ENCODE assay signal across 18 cellular contexts in the genomic region with DNA sequence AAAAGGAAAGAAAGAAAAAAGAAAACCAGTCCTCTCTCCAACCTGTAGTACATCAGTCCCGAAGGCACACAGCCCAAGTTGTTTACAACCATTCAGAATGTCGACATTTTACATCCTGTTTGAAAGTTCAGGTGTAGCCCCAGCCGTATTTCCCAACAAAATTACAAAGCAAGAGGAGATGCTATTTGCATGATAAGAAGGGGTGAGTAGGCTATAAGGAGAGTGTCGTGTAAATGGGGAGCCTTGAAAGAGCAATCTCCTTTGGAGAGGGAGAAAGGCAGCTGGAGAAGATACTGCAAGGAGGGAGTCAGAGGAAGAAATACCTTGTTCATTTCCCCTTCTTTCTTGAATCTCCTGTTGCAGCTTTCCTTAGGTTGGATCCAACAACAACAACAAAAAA. TPM values are rescaled to one million over a fixed set of nuclear protein-coding genes. Genes with fewer than 3 reads are reported as not detected.
A peak's percentile ranks its signal among the peaks of the same experiment; 100 is the strongest.
DNase-seq lines count a peak whose midpoint lies in the region; ATAC-seq, FAIRE-seq and TF ChIP-seq lines count a peak whose summit lies in the region.
"Had no signal": no experiment of that assay in that cellular context is flagged by ENCODE, and none has a peak within 500 bp of the region (broad histone marks: within the 10 kb centered on the region; RNA-seq: fewer than 3 reads in every experiment).

No MANE protein-coding gene starts in this region.

- intact Hi-C loops in IMR-90 (cut with micrococcal nuclease) = no loop called here
- intact Hi-C loops in ovary (cut with DNase I) = no loop called here

- H2BK20ac ChIP-seq in IMR-90 (ENCODE audit: low read depth, low read length) = peak overlapping the region; percentile 18; the same call in 1 of the 2 replicates
- H2BK20ac ChIP-seq in H1 (ENCODE audit: low read length) = no peak overlapping the region

- H3K18ac ChIP-seq in IMR-90 (ENCODE audit: low read depth, low read length) (no peak overlapping the region), H1 (ENCODE audit: extremely low read depth, low read length) (no peak overlapping the region; the same call in 1 of the 2 replicates)

- no peak overlapping the region for H3K56ac ChIP-seq in IMR-90 (ENCODE audit: extremely low read depth, insufficient read depth, low read length)
- H3K56ac ChIP-seq in H1 (replicated peaks; ENCODE audit: insufficient read length, low read depth, low read length) = no peak overlapping the region

- H2BK120ac ChIP-seq in IMR-90 (ENCODE audit: low read depth, low read length) (no peak overlapping the region), H1 (replicated peaks; ENCODE audit: low read depth, low read length) (no peak overlapping the region)

- no peak overlapping the region for H3K4ac ChIP-seq in IMR-90 (ENCODE audit: low read depth, low read length)
- H3K4ac ChIP-seq in H1 (replicated peaks; ENCODE audit: insufficient read length, low read depth, low read length) = no peak overlapping the region

- H3K27me3 Mint-ChIP-seq in GM23338 (ENCODE audit: insufficient read depth, low read depth, poor library complexity) = peaks cover 9% of the 10 kb centered on the region

- H3K4me2 ChIP-seq in GM23338 (peak overlapping the region; percentile 30), IMR-90 (ENCODE audit: low read depth, low read length) (no peak overlapping the region), H1 (ENCODE audit: insufficient read depth in 1 of 2, low read depth in 2 of 2, low read length in 2 of 2) (peak overlapping the region; percentile 23 to 53; a peak in 3 of 4 replicates), GM23248 (ENCODE audit: unreplicated experiment) (no peak overlapping the region)

- no peaks in the 10 kb centered on the region for H3K9me3 ChIP-seq in IMR-90 (ENCODE audit: control insufficient read depth, insufficient read depth, low read length)
- no peaks in the 10 kb centered on the region for H3K9me3 ChIP-seq in H1 (ENCODE audit: insufficient read depth in 2 of 2, low read depth in 1 of 2, low read length in 1 of 2)
- H3K9me3 ChIP-seq in iPS-20b (ENCODE audit: insufficient read depth, low read depth, low read length) = no peaks in the 10 kb centered on the region
- H3K9me3 ChIP-seq in GM23248 (ENCODE audit: low read depth) = no peaks in the 10 kb centered on the region
- H3K9me3 ChIP-seq in ovary = no peaks in the 10 kb centered on the region
- H3K9me3 ChIP-seq: HAP-1 had no signal

- no peak overlapping the region for H2AK5ac ChIP-seq in IMR-90 (ENCODE audit: low read depth, low read length)
- H2AK5ac ChIP-seq in H1 (ENCODE audit: low read depth, low read length) = no peak overlapping the region

- WGBS in IMR-90 (ENCODE audit: extremely low coverage in 2 of 2, insufficient read length in 1 of 2), 2 experiments = 40% methylated on average over 1 of the region's 4 CpGs; no CpG with 5 or more reads in 1 of the 2 experiments
- WGBS in H1 (ENCODE audit: extremely low coverage in 1 of 2, insufficient coverage in 1 of 2, insufficient read length in 1 of 2, insufficient replicate concordance in 2 of 2, low coverage in 1 of 2, low lambda C conversion rate in 2 of 2, missing lambda C conversion rate in 1 of 2), 2 experiments = 20% methylated on average over 4 of the region's 4 CpGs; no CpG with 5 or more reads in 1 of the 2 experiments
- WGBS in GM23248 (ENCODE audit: low coverage in 1 of 2, low lambda C conversion rate in 2 of 2, missing lambda C conversion rate in 2 of 2), 2 experiments = 45 to 64% methylated on average over 4 of the region's 4 CpGs
- WGBS in ovary, 3 donors = 60 to 65% (median 60%) methylated on average over 4 of the region's 4 CpGs

- CTCF ChIA-PET in IMR-90 (lab: Yijun Ruan, JAX) = no interaction called here
- CTCF ChIA-PET in H1 (lab: Charles Lee; ENCODE audit: partially characterized antibody) = interaction anchor here (0.9 to 1.1 kb wide), 3 partner anchors 14 to 106 kb away, joined by 3 read pairs; a partner anchor contains a TSS

- TF ChIP-seq EP300 in H1 (IDR thresholded peaks at IDR 0.05; ENCODE audit: borderline replicate concordance in 1 of 2, low read depth in 2 of 2, low read length in 2 of 2) (no peak), ovary (IDR thresholded peaks at IDR 0.05) (no peak)

- H3F3A ChIP-seq in GM23338 (replicated peaks; ENCODE audit: low read depth) (no peaks in the 10 kb centered on the region), GM23248 (ENCODE audit: insufficient read depth) (no peaks in the 10 kb centered on the region)

- peak overlapping the region; percentile 21; the same call in 2 of the 3 replicates for H3K4me3 Mint-ChIP-seq in GM23338
- H3K4me3 Mint-ChIP-seq: CD14-positive monocyte; CD8-positive, alpha-beta T cell had no signal

- H4K8ac ChIP-seq in IMR-90 (ENCODE audit: low read depth in 2 of 2, low read length in 2 of 2) (no peak overlapping the region), H1 (ENCODE audit: extremely low read depth, insufficient read depth, low read length) (no peak overlapping the region)

- H4K5ac ChIP-seq in IMR-90 (ENCODE audit: low read depth, low read length) (no peak overlapping the region), H1 (ENCODE audit: insufficient read length, low read depth, low read length) (no peak overlapping the region)

- H3K79me2 ChIP-seq in GM23338 (replicated peaks; ENCODE audit: insufficient read depth) (no peaks in the 10 kb centered on the region), H1 (ENCODE audit: control insufficient read depth in 1 of 2, insufficient read depth in 2 of 2, low read length in 2 of 2) (no peaks in the 10 kb centered on the region), GM23248 (ENCODE audit: insufficient read depth) (no peaks in the 10 kb centered on the region)

- H3K9me3 Mint-ChIP-seq in GM23338 = no peaks in the 10 kb centered on the region; the same call in 2 of the 3 replicates

- no TSS peak for BruUV-seq in IMR-90 (replicated peaks; lab: Mats Ljungman, UMichigan)

- peaks cover 73% of the 10 kb centered on the region for H3K4me1 Mint-ChIP-seq in GM23338
- H3K4me1 Mint-ChIP-seq: CD14-positive monocyte had no signal

- no peak overlapping the region for H2BK12ac ChIP-seq in H1 (ENCODE audit: low read depth, low read length)

- H2BK5ac ChIP-seq in IMR-90 (ENCODE audit: low read depth, low read length, poor library complexity, severe bottlenecking) = no peak overlapping the region
- H2BK5ac ChIP-seq in H1 (ENCODE audit: low read depth, low read length) = peak overlapping the region; percentile 49; the same call in 1 of the 2 replicates

- H3K27ac ChIP-seq in GM23338 (ENCODE audit: low read depth) = peak overlapping the region; percentile 96
- H3K27ac ChIP-seq in IMR-90 (ENCODE audit: insufficient read depth, low read length) = no peak overlapping the region
- peak overlapping the region; percentile 20; the same call in 1 of the 2 replicates for H3K27ac ChIP-seq in H1 (ENCODE audit: low read depth, low read length)
- H3K27ac ChIP-seq in iPS-20b (ENCODE audit: low read length) = no peak overlapping the region
- no peak overlapping the region for H3K27ac ChIP-seq in GM23248
- no peak overlapping the region for H3K27ac ChIP-seq in ovary
- H3K27ac ChIP-seq: 22Rv1 had no signal

- no peak overlapping the region for H4K91ac ChIP-seq in IMR-90 (ENCODE audit: insufficient read depth, low read depth, low read length)
- H4K91ac ChIP-seq in H1 (replicated peaks; ENCODE audit: insufficient read length, low read length) = no peak overlapping the region

- H2AK9ac ChIP-seq in IMR-90 (replicated peaks; ENCODE audit: low read depth, low read length, poor library complexity) = no peak overlapping the region

- FAIRE-seq in H1 (lab: Jason Lieb, UNC) = peak; percentile 48
- FAIRE-seq: G401.6, GM12892 had no signal

- H4K20me1 ChIP-seq in GM23338 (replicated peaks; ENCODE audit: insufficient read depth) (no peaks in the 10 kb centered on the region), IMR-90 (ENCODE audit: insufficient read depth, low read length) (no peaks in the 10 kb centered on the region), H1 (replicated peaks in 1 of 2; ENCODE audit: control insufficient read depth in 1 of 2, insufficient read depth in 2 of 2, low read length in 2 of 2) (no peaks in the 10 kb centered on the region), GM23248 (ENCODE audit: insufficient read depth) (no peaks in the 10 kb centered on the region)

- H2AFZ ChIP-seq in GM23338 = no peak overlapping the region
- H2AFZ ChIP-seq in IMR-90 (replicated peaks; ENCODE audit: low read length, poor library complexity) = no peak overlapping the region
- H2AFZ ChIP-seq in H1 (ENCODE audit: low read length) = peak overlapping the region; percentile 54; the same call in 1 of the 2 replicates
- no peak overlapping the region for H2AFZ ChIP-seq in GM23248

- H2BK15ac ChIP-seq in IMR-90 (ENCODE audit: low read depth, low read length) (no peak overlapping the region), H1 (ENCODE audit: low read length) (no peak overlapping the region)

- H3K23ac ChIP-seq in IMR-90 (ENCODE audit: low read depth, low read length) (no peak overlapping the region), H1 (ENCODE audit: insufficient read length) (no peak overlapping the region)

- POLR2A ChIA-PET in IMR-90 (lab: Charles Lee; ENCODE audit: unreplicated experiment) = no interaction called here
- POLR2A ChIA-PET in H1 (lab: Charles Lee; ENCODE audit: partially characterized antibody) = interaction anchor here (1.1 kb wide), 1 partner anchor 8 kb away, joined by 4 read pairs; no protein-coding TSS in a partner anchor

- H3K23me2 ChIP-seq in H1 (ENCODE audit: low read depth, low read length) = no peaks in the 10 kb centered on the region

- H3K9me2 ChIP-seq in GM23338 (ENCODE audit: insufficient read depth) = no peaks in the 10 kb centered on the region
- H3K9me2 ChIP-seq in GM23248 (ENCODE audit: insufficient read depth) = no peaks in the 10 kb centered on the region

- H3K36me3 ChIP-seq in GM23338 (ENCODE audit: insufficient read depth) (no peaks in the 10 kb centered on the region), IMR-90 (ENCODE audit: control insufficient read depth, insufficient read depth, low read length) (no peaks in the 10 kb centered on the region), H1 (ENCODE audit: control insufficient read depth in 2 of 4, insufficient read depth in 4 of 4, low read length in 3 of 4) (no peaks in the 10 kb centered on the region), iPS-20b (ENCODE audit: insufficient read depth, low read depth, low read length) (no peaks in the 10 kb centered on the region), GM23248 (ENCODE audit: low read depth) (no peaks in the 10 kb centered on the region), ovary (no peaks in the 10 kb centered on the region)
- H3K36me3 ChIP-seq: HAP-1 had no signal

- H3K4me1 ChIP-seq in GM23338 (ENCODE audit: insufficient read depth) (peaks cover 55% of the 10 kb centered on the region), IMR-90 (ENCODE audit: control insufficient read depth, insufficient read depth, low read length) (peaks cover 4% of the 10 kb centered on the region), H1 (replicated peaks in 1 of 4; ENCODE audit: control insufficient read depth in 3 of 4, insufficient read depth in 4 of 4, low read length in 3 of 4) (peaks cover 0 to 41% (median 24%) of the 10 kb centered on the region in 4 experiments; a peak in 5 of 7 replicates), iPS-20b (ENCODE audit: insufficient read depth, low read length) (peaks cover 47% of the 10 kb centered on the region; the same call in 1 of the 2 replicates), GM23248 (ENCODE audit: insufficient read depth) (no peaks in the 10 kb centered on the region; the same call in 1 of the 2 replicates), ovary (ENCODE audit: insufficient read depth) (no peaks in the 10 kb centered on the region)

- DNase-seq in GM23338 (ENCODE audit: low spot score) = peak; percentile 78
- no peak for DNase-seq in IMR-90
- peak in 1 of 2 experiments; percentile 44 for DNase-seq in H1 (ENCODE audit: low read depth in 1 of 2, low spot score in 2 of 2)
- no peak for DNase-seq in GM23248
- DNase-seq in T1000 (lab: John Stamatoyannopoulos, UW) = no peak
- DNase-seq in ovary = no peak
- DNase-seq in anterior cingulate cortex (lab: John Stamatoyannopoulos, UW) = no peak
- DNase-seq: CD8-positive, alpha-beta T cell; COR-L47; DMS153; DMS79 treated with DMSO at 0.1 percent for 48 hours; EL had no signal

- peak overlapping the region; percentile 89 for H3K27ac Mint-ChIP-seq in GM23338
- H3K27ac Mint-ChIP-seq: CD14-positive monocyte; CD8-positive, alpha-beta T cell had no signal

- H3K36me3 Mint-ChIP-seq in GM23338 (ENCODE audit: low read depth) = no peaks in the 10 kb centered on the region; the same call in 2 of the 3 replicates
- H3K36me3 Mint-ChIP-seq: CD14-positive monocyte; CD8-positive, alpha-beta T cell had no signal

- ATAC-seq in GM23338 (peak; percentile 66), IMR-90 (ENCODE audit: low read depth) (no peak)
- ATAC-seq: CD8-positive, alpha-beta T cell had no signal

- H3K27me3 ChIP-seq in GM23338 (ENCODE audit: insufficient read depth) = peaks cover 5% of the 10 kb centered on the region
- no peaks in the 10 kb centered on the region for H3K27me3 ChIP-seq in IMR-90 (ENCODE audit: control insufficient read depth, insufficient read depth, low read length)
- H3K27me3 ChIP-seq in H1 (replicated peaks in 1 of 4; ENCODE audit: control insufficient read depth in 3 of 4, extremely low read depth in 1 of 4, insufficient read depth in 3 of 4, low read length in 3 of 4) = no peaks in the 10 kb centered on the region; a peak in 1 of 7 replicates
- no peaks in the 10 kb centered on the region for H3K27me3 ChIP-seq in iPS-20b (ENCODE audit: insufficient read depth, low read length)
- H3K27me3 ChIP-seq in GM23248 (replicated peaks; ENCODE audit: insufficient read depth) = no peaks in the 10 kb centered on the region
- no peaks in the 10 kb centered on the region for H3K27me3 ChIP-seq in ovary

- H3K14ac ChIP-seq in IMR-90 (replicated peaks; ENCODE audit: low read depth, low read length) = no peak overlapping the region
- H3K14ac ChIP-seq in H1 (ENCODE audit: insufficient read length) = no peak overlapping the region

- TF ChIP-seq CTCF in GM23338 (conservative IDR thresholded peaks at IDR 0.05; ENCODE audit: low read depth in 2 of 2) (no peak), IMR-90 (conservative IDR thresholded peaks at IDR 0.05; ENCODE audit: low read depth, low read length) (no peak), H1 (IDR thresholded peaks at IDR 0.05; ENCODE audit: control extremely low read depth in 1 of 3, insufficient read depth in 1 of 3, low read depth in 1 of 3, low read length in 3 of 3) (no peak), ovary (IDR thresholded peaks at IDR 0.05) (no peak)

- dilution Hi-C loops in IMR-90 (cut with HindIII; ENCODE audit: low sequenced_read_pairs, unreplicated experiment) = no loop called here

- no peak for TF ChIP-seq RAD21 in IMR-90 (IDR thresholded peaks at IDR 0.05; ENCODE audit: low read length)
- TF ChIP-seq RAD21 in H1 (IDR thresholded peaks at IDR 0.05 in 1 of 2, conservative IDR thresholded peaks at IDR 0.05 in 1 of 2; ENCODE audit: low read depth in 2 of 2, low read length in 2 of 2) = no peak

- no peak overlapping the region for H3K9ac ChIP-seq in IMR-90 (ENCODE audit: low read depth, low read length)
- H3K9ac ChIP-seq in H1 (replicated peaks in 1 of 4; ENCODE audit: extremely low read depth in 1 of 4, low read depth in 3 of 4, low read length in 3 of 4) = no peak overlapping the region
- peak overlapping the region; percentile 47; the same call in 1 of the 2 replicates for H3K9ac ChIP-seq in iPS-20b (ENCODE audit: low read depth, low read length)
- no peak overlapping the region for H3K9ac ChIP-seq in GM23248

- H3K4me3 ChIP-seq in GM23338 = peak overlapping the region; percentile 22; the same call in 1 of the 2 replicates
- no peak overlapping the region for H3K4me3 ChIP-seq in IMR-90 (ENCODE audit: insufficient read depth, low read depth, low read length)
- H3K4me3 ChIP-seq in H1 (ENCODE audit: extremely low read depth in 1 of 4, insufficient read depth in 2 of 4, low read depth in 3 of 4, low read length in 4 of 4) = no peak overlapping the region
- no peak overlapping the region for H3K4me3 ChIP-seq in iPS-20b (ENCODE audit: low read length)
- H3K4me3 ChIP-seq in GM23248 = no peak overlapping the region
- H3K4me3 ChIP-seq in ovary = no peak overlapping the region
- H3K4me3 ChIP-seq: HAP-1 had no signal

- no peaks in the 10 kb centered on the region for H3K9me1 ChIP-seq in IMR-90 (ENCODE audit: insufficient read depth, low read length)

- no peak for TF ChIP-seq POLR2A in IMR-90 (IDR thresholded peaks at IDR 0.05; ENCODE audit: low read depth, low read length)
- no peak for TF ChIP-seq POLR2A in H1 (IDR thresholded peaks at IDR 0.05; ENCODE audit: control extremely low read depth in 1 of 2, low read depth in 2 of 2, low read length in 2 of 2)
- no peak for TF ChIP-seq POLR2A in ovary (IDR thresholded peaks at IDR 0.05)

- in situ Hi-C loops in IMR-90 (cut with MboI; ENCODE audit: low sequenced_read_pairs) (no loop called here), GM23248 (cut with MboI) (no loop called here)

- H3K79me1 ChIP-seq in IMR-90 (ENCODE audit: low read depth in 1 of 2, low read length in 2 of 2) (no peaks in the 10 kb centered on the region), H1 (ENCODE audit: low read depth, low read length) (no peaks in the 10 kb centered on the region)

RNA-seq across cellular contexts. Expression of a gene that starts 35.5 kb away (rescaled TPM):
- 5.2 and 6.1 TPM in 2 replicates for total RNA-seq in GM23338 (2014; rRNA removed; shearing (Covaris generic))
- polyA plus RNA-seq in GM23338 (2016; fragmentation: Nextera tagmentation; extraction: Ambion mirVana) = 3.0 and 4.3 TPM in 2 replicates
- total RNA-seq in IMR-90 (2012; rRNA removed) = 24.2 and 26.1 TPM in 2 replicates
- 3.6 and 4.0 TPM in 2 replicates for polyA plus RNA-seq in IMR-90 (2012; rRNA removed)
- 0.86 and 1.1 TPM in 2 replicates for polyA plus RNA-seq in IMR-90 (2012; cell fraction: cytosol; rRNA removed)
- polyA plus RNA-seq in IMR-90 (2012; cell fraction: nucleus; rRNA removed; ENCODE audit: low replicate concordance) = 1.2 and 9.7 TPM in 2 replicates
- 2.5 and 3.3 TPM in 2 replicates for total RNA-seq in H1 (2021; fragmentation: NEBNext Ultra II Directional; extraction: Animal tissue kit (Norgen Biotek cat#: 25700))
- polyA plus RNA-seq in H1 (2011; rRNA removed) = 0.74 and 1.0 TPM in 2 replicates
- polyA plus RNA-seq in H1 (2011; cell fraction: cytosol; rRNA removed) = 0.71 TPM
- polyA plus RNA-seq in H1 (2011; cell fraction: nucleus; rRNA removed) = 1.9 TPM
- polyA plus RNA-seq in H1 (2012, experiment 1 of 2) = 0.76 to 2.5 TPM (median 0.87 TPM) in 4 replicates
- polyA plus RNA-seq in H1 (2012, experiment 2 of 2) = 0.03 TPM
- 1.3 TPM for polyA plus RNA-seq in H1 (2013, experiment 1 of 2)
- polyA plus RNA-seq in H1 (2013, experiment 2 of 2) = 1.3 TPM
- polyA minus RNA-seq in H1 (2011; rRNA and poly(A)+ RNA removed) = 8.5 and 14.7 TPM in 2 replicates
- polyA minus RNA-seq in H1 (2011; cell fraction: cytosol; rRNA and poly(A)+ RNA removed) = 2.1 TPM
- 23.6 TPM for polyA minus RNA-seq in H1 (2011; cell fraction: nucleus; rRNA and poly(A)+ RNA removed)
- total RNA-seq in GM23248 (2014; rRNA removed; shearing (Covaris generic)) = 21.3 and 28.1 TPM in 2 replicates
- polyA plus RNA-seq in GM23248 (2016; fragmentation: Nextera tagmentation; extraction: Ambion mirVana) = 8.9 and 9.2 TPM in 2 replicates
- total RNA-seq in ovary = 10 to 100 TPM; 12.1 to 20.6 (median 15.6) TPM
- 1 to 10 TPM; 2.9 to 3.6 TPM for polyA plus RNA-seq in ovary

Comparison
In these comparisons a context has a peak if more than half of its experiments do, and no peak if none do; other contexts are left out.
1. H3K27ac ChIP-seq: peak in GM23338 (single experiment) and H1 (single experiment); none in IMR-90 (single experiment), iPS-20b (single experiment), GM23248 (single experiment) and ovary (0 of 2).
2. H3K4me2 ChIP-seq: peak in GM23338 (single experiment) and H1 (2 of 2); none in IMR-90 (single experiment) and GM23248 (single experiment).